In the genomic region with DNA sequence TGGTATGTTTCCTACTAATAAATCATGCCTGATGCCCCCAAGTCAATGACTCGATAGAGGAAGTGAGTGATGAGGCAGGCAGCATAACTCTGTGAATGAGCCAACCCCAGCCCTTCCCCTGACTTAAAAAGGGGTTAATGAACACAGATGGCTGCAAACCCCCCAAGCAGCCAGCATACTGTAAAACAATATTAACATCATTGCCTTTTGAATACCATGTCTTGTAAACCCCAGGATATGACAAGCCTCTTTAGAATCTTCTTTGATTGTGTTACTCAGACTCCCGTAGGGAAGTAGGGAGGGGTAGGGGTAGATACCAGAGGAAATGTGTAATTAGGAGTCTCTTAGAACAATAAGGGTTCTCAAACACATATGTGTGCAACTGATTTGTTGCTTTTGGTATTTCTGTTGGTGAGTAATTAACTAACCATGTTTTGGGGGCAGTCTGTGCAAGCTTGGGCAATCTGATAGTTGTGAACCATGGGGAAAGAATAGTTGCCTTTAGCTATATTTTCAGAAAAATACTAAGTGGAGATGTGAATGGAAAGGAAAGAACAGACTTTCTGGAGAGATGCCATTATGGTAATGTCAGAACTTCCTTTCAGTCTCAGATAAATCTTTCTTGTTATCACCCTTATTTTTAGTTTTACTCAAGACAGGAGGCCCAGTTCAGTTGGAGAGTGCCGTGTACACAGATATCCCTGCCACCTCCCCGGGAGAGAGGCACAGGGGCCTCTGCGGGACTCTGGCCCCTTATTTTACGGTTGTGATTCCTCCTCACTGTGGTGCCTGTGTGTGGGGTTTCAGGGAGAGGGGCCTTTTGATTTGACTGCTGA, we compare ENCODE assay signal across 9 cellular contexts.
A peak's percentile ranks its signal among the peaks of the same experiment; 100 is the strongest.
DNase-seq lines count a peak whose midpoint lies in the region; ATAC-seq and TF ChIP-seq lines count a peak whose summit lies in the region.
"Had no signal": no experiment of that assay in that cellular context is flagged by ENCODE, and none has a peak within 500 bp of the region (broad histone marks: within the 10 kb centered on the region; RNA-seq: fewer than 3 reads in every experiment).

No MANE protein-coding gene starts in this region.

- no peak overlapping the region for H2BK5ac ChIP-seq in trophoblast cell (ENCODE audit: low read depth, low read length, poor library complexity)

- no peak overlapping the region for H2AK5ac ChIP-seq in trophoblast cell (ENCODE audit: low read length)

- 1% methylated on average over 6 of the region's 6 CpGs for WGBS in GM23248 (ENCODE audit: low coverage in 1 of 2, low lambda C conversion rate in 2 of 2, missing lambda C conversion rate in 2 of 2), 2 experiments
- WGBS in trophoblast cell (ENCODE audit: extremely low coverage, insufficient coverage, insufficient read length) = no CpG with 5 or more reads among the region's 6 CpGs

- TF ChIP-seq CTCF in fibroblast of pulmonary artery (IDR thresholded peaks at IDR 0.05; ENCODE audit: low read length, missing control alignments) = no peak
- no peak for TF ChIP-seq CTCF in GM13976 (IDR thresholded peaks at IDR 0.05; ENCODE audit: borderline replicate concordance, control extremely low read depth, extremely low read depth, insufficient read depth, missing control alignments)

- ATAC-seq in esophagus mucosa = no peak
- no peak for ATAC-seq in GM21723 (IDR thresholded peaks at IDR 0.05; ENCODE audit: unreplicated experiment)

- H2BK120ac ChIP-seq in trophoblast cell (ENCODE audit: insufficient read depth, low read length, poor library complexity) = no peak overlapping the region

- peaks cover 2% of the 10 kb centered on the region for H3K79me1 ChIP-seq in trophoblast cell (ENCODE audit: low read length)

- peaks cover 4% of the 10 kb centered on the region; the same call in 1 of the 2 replicates for H3K9me2 ChIP-seq in GM23248 (ENCODE audit: insufficient read depth)

- H2AFZ ChIP-seq in GM23248 (peak overlapping the region; percentile 48), trophoblast cell (ENCODE audit: insufficient read depth, low read length, poor library complexity) (no peak overlapping the region)

- no peak overlapping the region for H4K12ac ChIP-seq in trophoblast cell (ENCODE audit: low read depth, low read length)

- H3K9me3 ChIP-seq in GM23248 (ENCODE audit: low read depth) (no peaks in the 10 kb centered on the region), SJCRH30 (replicated peaks) (no peaks in the 10 kb centered on the region), trophoblast cell (ENCODE audit: insufficient read depth, low read depth, low read length) (peaks cover 7% of the 10 kb centered on the region)

- H2BK12ac ChIP-seq in trophoblast cell (ENCODE audit: low read length) = peak overlapping the region; percentile 70

- no peaks in the 10 kb centered on the region for H4K20me1 ChIP-seq in GM23248 (ENCODE audit: insufficient read depth)

- no peak overlapping the region for H3K18ac ChIP-seq in trophoblast cell (ENCODE audit: low read length)

- no peak overlapping the region for H3K23ac ChIP-seq in trophoblast cell (ENCODE audit: low read length)

- H3K27ac ChIP-seq in GM23248 = peak overlapping the region; percentile 97
- H3K27ac ChIP-seq in SJCRH30 = peak overlapping the region; percentile 29
- peak overlapping the region; percentile 42 for H3K27ac ChIP-seq in trophoblast cell (ENCODE audit: low read depth, low read length)

- H3K4ac ChIP-seq in trophoblast cell (ENCODE audit: low read depth, low read length) = no peak overlapping the region

- in situ Hi-C loops in GM23248 (cut with MboI) = no loop called here
- in situ Hi-C loops in GM13976 (cut with MboI; ENCODE audit: low sequenced_read_pairs, unreplicated experiment) = no loop called here

- H3K27me3 ChIP-seq in GM23248 (replicated peaks; ENCODE audit: insufficient read depth) (no peaks in the 10 kb centered on the region), SJCRH30 (no peaks in the 10 kb centered on the region), trophoblast cell (ENCODE audit: insufficient read depth, low read length) (no peaks in the 10 kb centered on the region)

- H4K8ac ChIP-seq in trophoblast cell (ENCODE audit: low read depth, low read length) = peak overlapping the region; percentile 37

- DNase-seq in GM23248 (peak; percentile 96), SJCRH30 (no peak), fibroblast of pulmonary artery (ENCODE audit: low read depth) (peak; percentile 96), trophoblast cell (peak; percentile 5 to 6), GM13976 (ENCODE audit: low spot score) (no peak)
- no peak for DNase-seq in activated CD4-positive, alpha-beta T cell treated with anti-CD3 and anti-CD28 coated beads, Interleukin-2, amount 50 U/mL, for 1 hour
- DNase-seq: NCI-H1930 had no signal

- H3K4me2 ChIP-seq in GM23248 (ENCODE audit: unreplicated experiment) (peak overlapping the region; percentile 64), trophoblast cell (ENCODE audit: low read length) (no peak overlapping the region)

- no peak overlapping the region for H4K91ac ChIP-seq in trophoblast cell (ENCODE audit: low read depth, low read length)

- no peak overlapping the region for H3K14ac ChIP-seq in trophoblast cell (ENCODE audit: low read length)

- H3K79me2 ChIP-seq in GM23248 (ENCODE audit: insufficient read depth) (peaks cover 15% of the 10 kb centered on the region; the same call in 1 of the 2 replicates), trophoblast cell (ENCODE audit: control insufficient read depth, insufficient read depth, low read length, poor library complexity) (no peaks in the 10 kb centered on the region)

- H3K36me3 ChIP-seq in GM23248 (ENCODE audit: low read depth) (no peaks in the 10 kb centered on the region), SJCRH30 (no peaks in the 10 kb centered on the region), trophoblast cell (ENCODE audit: control insufficient read depth in 1 of 2, insufficient read depth in 2 of 2, low read length in 2 of 2) (no peaks in the 10 kb centered on the region)

- H3F3A ChIP-seq in GM23248 (ENCODE audit: insufficient read depth) = peaks cover 46% of the 10 kb centered on the region

- H3K4me1 ChIP-seq in GM23248 (ENCODE audit: insufficient read depth) (peaks cover 39% of the 10 kb centered on the region), SJCRH30 (no peaks in the 10 kb centered on the region), trophoblast cell (ENCODE audit: control insufficient read depth in 1 of 2, insufficient read depth in 2 of 2, low read length in 2 of 2) (peaks cover 2 to 4% of the 10 kb centered on the region in 2 experiments)

- H3K4me3 ChIP-seq in GM23248 = peak overlapping the region; percentile 45
- no peak overlapping the region for H3K4me3 ChIP-seq in SJCRH30
- H3K4me3 ChIP-seq in fibroblast of pulmonary artery (replicated peaks; ENCODE audit: low read depth, low read length) = peak overlapping the region; percentile 19
- H3K4me3 ChIP-seq in trophoblast cell (ENCODE audit: low read depth, low read length) = no peak overlapping the region

- H3K9ac ChIP-seq in GM23248 = peak overlapping the region; percentile 80
- no peak overlapping the region for H3K9ac ChIP-seq in trophoblast cell (ENCODE audit: low read length)

Comparison
In these comparisons a context has a peak if more than half of its experiments do, and no peak if none do; other contexts are left out.
1. DNase-seq: peak in GM23248 (single experiment), fibroblast of pulmonary artery (single experiment) and trophoblast cell (2 of 2); none in SJCRH30 (0 of 2), GM13976 (single experiment) and activated CD4-positive, alpha-beta T cell treated with anti-CD3 and anti-CD28 coated beads, Interleukin-2, amount 50 U/mL, for 1 hour (single experiment).
2. H3K27ac ChIP-seq: peak in every context shown above with its lines; median percentile 97 in GM23248; 42 in trophoblast cell; 29 in SJCRH30.
3. H3K4me3 ChIP-seq: peak in GM23248 (single experiment) and fibroblast of pulmonary artery (single experiment); none in SJCRH30 (single experiment) and trophoblast cell (single experiment).